Comparison of ENCODE assay signal across 8 cellular contexts in genomic region chr10:79137404-79137803, GRCh38.
DNase-seq lines count a peak whose midpoint lies in the region; ATAC-seq, FAIRE-seq and TF ChIP-seq lines count a peak whose summit lies in the region.

No MANE protein-coding gene starts in this region.

- no peak for TF ChIP-seq CTCF in GM23338 (conservative IDR thresholded peaks at IDR 0.05; ENCODE audit: low read depth in 2 of 2)

- H3K4me3 Mint-ChIP-seq in CD4-positive, alpha-beta memory T cell = peak overlapping the region in 7 of 8 donors; percentile 59 to 80 (median 74)
- H3K4me3 Mint-ChIP-seq in GM23338 = no peak overlapping the region
- peak overlapping the region; percentile 68 for H3K4me3 Mint-ChIP-seq in activated CD4-positive, alpha-beta memory T cell treated with anti-CD3 and anti-CD28 coated beads, Interleukin-2, amount 10 ng/mL, durations not matched to agents 7 days and 5 days
- H3K4me3 Mint-ChIP-seq in naive B cell = peak overlapping the region in 5 of 8 donors; percentile 47 to 81 (median 68)

- TF ChIP-seq POLR2A in H54 (IDR thresholded peaks at IDR 0.05; ENCODE audit: low read depth, low read length) = no peak

- no peak for FAIRE-seq in urothelium cell line (lab: Jason Lieb, UNC)
- FAIRE-seq in H54 (lab: Jason Lieb, UNC) = no peak

- no peak overlapping the region for H2AFZ ChIP-seq in GM23338

- H3K9me3 ChIP-seq in CD4-positive, alpha-beta memory T cell (ENCODE audit: control insufficient read depth in 1 of 2, low read length in 2 of 2) = no peaks in the 10 kb centered on the region

- H4K20me1 ChIP-seq in GM23338 (replicated peaks; ENCODE audit: insufficient read depth) = no peaks in the 10 kb centered on the region

- peak overlapping the region in 1 of 2 donors; percentile 10 for H3K4me3 ChIP-seq in CD4-positive, alpha-beta memory T cell (ENCODE audit: low read length in 2 of 2)
- no peak overlapping the region for H3K4me3 ChIP-seq in GM23338

- H3K4me1 Mint-ChIP-seq in CD4-positive, alpha-beta memory T cell = peaks cover 33 to 66% (median 46%) of the 10 kb centered on the region in 4 donors
- H3K4me1 Mint-ChIP-seq in GM23338 (peaks cover 70% of the 10 kb centered on the region), naive B cell (peaks cover 54 to 62% (median 54%) of the 10 kb centered on the region in 3 donors)
- H3K4me1 Mint-ChIP-seq in activated CD4-positive, alpha-beta memory T cell treated with anti-CD3 and anti-CD28 coated beads, Interleukin-2, amount 10 ng/mL, durations not matched to agents 7 days and 5 days = peaks cover 36% of the 10 kb centered on the region

- H3K9me3 Mint-ChIP-seq in CD4-positive, alpha-beta memory T cell = no peaks in the 10 kb centered on the region
- H3K9me3 Mint-ChIP-seq in GM23338 (no peaks in the 10 kb centered on the region; the same call in 2 of the 3 replicates), naive B cell (no peaks in the 10 kb centered on the region)
- H3K9me3 Mint-ChIP-seq in activated CD4-positive, alpha-beta memory T cell treated with anti-CD3 and anti-CD28 coated beads, Interleukin-2, amount 10 ng/mL, durations not matched to agents 7 days and 5 days = no peaks in the 10 kb centered on the region

- no peaks in the 10 kb centered on the region for H3K9me2 ChIP-seq in GM23338 (ENCODE audit: insufficient read depth)

- H3K36me3 Mint-ChIP-seq in CD4-positive, alpha-beta memory T cell = peaks cover 19 to 29% of the 10 kb centered on the region in 2 donors
- H3K36me3 Mint-ChIP-seq in GM23338 (ENCODE audit: low read depth) = peaks cover 20% of the 10 kb centered on the region
- H3K36me3 Mint-ChIP-seq in activated CD4-positive, alpha-beta memory T cell treated with anti-CD3 and anti-CD28 coated beads, Interleukin-2, amount 10 ng/mL, durations not matched to agents 7 days and 5 days (ENCODE audit: low read depth) = peaks cover 5% of the 10 kb centered on the region
- H3K36me3 Mint-ChIP-seq in naive B cell = peaks cover 0 to 8% of the 10 kb centered on the region in 2 donors

- no peaks in the 10 kb centered on the region for H3K27me3 ChIP-seq in CD4-positive, alpha-beta memory T cell (ENCODE audit: insufficient read depth, low read length)
- H3K27me3 ChIP-seq in GM23338 (ENCODE audit: insufficient read depth) = no peaks in the 10 kb centered on the region

- POLR2A ChIA-PET in CD4-positive, alpha-beta memory T cell (lab: Charles Lee; ENCODE audit: partially characterized antibody) = interaction anchor here (1.2 kb wide), 1 partner anchor 68 kb away, joined by 3 read pairs; the partner anchor contains the start of gene ZMIZ1
- POLR2A ChIA-PET in activated CD4-positive, alpha-beta memory T cell treated with anti-CD3 and anti-CD28 coated beads, Interleukin-2, amount 10 ng/mL, durations not matched to agents 7 days and 5 days (lab: Charles Lee) = interaction anchor here (0.9 to 4.4 kb wide), 5 partner anchors 10 to 151 kb away, joined by 3 to 30 read pairs (median 4); no protein-coding TSS in a partner anchor

- H3K79me2 ChIP-seq in GM23338 (replicated peaks; ENCODE audit: insufficient read depth) = peaks cover 34% of the 10 kb centered on the region

- peak; percentile 16 for ATAC-seq in GM23338
- ATAC-seq in naive B cell (ENCODE audit: low read depth in 2 of 2) = peak; percentile 5

- H3K27me3 Mint-ChIP-seq in CD4-positive, alpha-beta memory T cell = no peaks in the 10 kb centered on the region
- peaks cover 15% of the 10 kb centered on the region for H3K27me3 Mint-ChIP-seq in GM23338 (ENCODE audit: insufficient read depth, low read depth, poor library complexity)
- no peaks in the 10 kb centered on the region for H3K27me3 Mint-ChIP-seq in activated CD4-positive, alpha-beta memory T cell treated with anti-CD3 and anti-CD28 coated beads, Interleukin-2, amount 10 ng/mL, durations not matched to agents 7 days and 5 days
- H3K27me3 Mint-ChIP-seq in naive B cell = peaks cover 14 to 39% (median 38%) of the 10 kb centered on the region in 3 donors

- intact Hi-C loops in CD4-positive, alpha-beta memory T cell (cut with micrococcal nuclease) = no loop called here

- no peak overlapping the region; the same call in 1 of the 2 replicates for H3K4me2 ChIP-seq in GM23338

- peak overlapping the region; percentile 17 for H3K27ac ChIP-seq in CD4-positive, alpha-beta memory T cell (ENCODE audit: low read depth, low read length)
- H3K27ac ChIP-seq in GM23338 (ENCODE audit: low read depth) = no peak overlapping the region

- peak overlapping the region; percentile 48 to 91 (median 86) for H3K27ac Mint-ChIP-seq in CD4-positive, alpha-beta memory T cell
- H3K27ac Mint-ChIP-seq in GM23338 (peak overlapping the region; percentile 86; the same call in 1 of the 2 replicates), naive B cell (peak overlapping the region in 2 of 6 donors; percentile 52 to 69)
- H3K27ac Mint-ChIP-seq in activated CD4-positive, alpha-beta memory T cell treated with anti-CD3 and anti-CD28 coated beads, Interleukin-2, amount 10 ng/mL, durations not matched to agents 7 days and 5 days = peak overlapping the region; percentile 82

- no peaks in the 10 kb centered on the region for H3K36me3 ChIP-seq in CD4-positive, alpha-beta memory T cell (ENCODE audit: insufficient read depth, low read length)
- no peaks in the 10 kb centered on the region for H3K36me3 ChIP-seq in GM23338 (ENCODE audit: insufficient read depth)

- DNase-seq in CD4-positive, alpha-beta memory T cell = no peak
- DNase-seq in GM23338 (ENCODE audit: low spot score) (no peak), naive B cell (no peak), urothelium cell line (ENCODE audit: low spot score) (no peak), activated gamma-delta T cell treated with Interleukin-2 at 50 U/mL for 16 hours (no peak), NCI-H69 (lab: John Stamatoyannopoulos, UW) (no peak), H54 (ENCODE audit: insufficient read length, low spot score) (no peak)
- no peak for DNase-seq in activated CD4-positive, alpha-beta memory T cell treated with anti-CD3 and anti-CD28 coated beads, Interleukin-2, amount 10 ng/mL, durations not matched to agents 7 days and 5 days

- CTCF ChIA-PET in CD4-positive, alpha-beta memory T cell (lab: Charles Lee; ENCODE audit: partially characterized antibody) = interaction anchor here (0.8 to 1.0 kb wide), 2 partner anchors 57 to 162 kb away, joined by 3 to 4 read pairs; no protein-coding TSS in a partner anchor
- CTCF ChIA-PET in activated CD4-positive, alpha-beta memory T cell treated with anti-CD3 and anti-CD28 coated beads, Interleukin-2, amount 10 ng/mL, durations not matched to agents 7 days and 5 days (lab: Charles Lee) = interaction anchor here (1.2 to 1.4 kb wide), 4 partner anchors 11 to 60 kb away, joined by 3 to 5 read pairs (median 4); no protein-coding TSS in a partner anchor

- H3F3A ChIP-seq in GM23338 (replicated peaks; ENCODE audit: low read depth) = no peaks in the 10 kb centered on the region

- H3K4me1 ChIP-seq in CD4-positive, alpha-beta memory T cell (ENCODE audit: insufficient read depth, low read length) = peaks cover 38% of the 10 kb centered on the region
- peaks cover 34% of the 10 kb centered on the region for H3K4me1 ChIP-seq in GM23338 (ENCODE audit: insufficient read depth)

TF ChIP-seq in GM23338, 12 proteins besides CTCF, POLR2A, EP300 and RAD21:
- TF ChIP-seq REST (IDR thresholded peaks at IDR 0.05; ENCODE audit: unreplicated experiment) = no peak
